Comparison of ENCODE assay signal across 1 cellular context in genomic region chr1:37317870-37318431, GRCh38.
TF ChIP-seq lines count a peak whose summit lies in the region.

No MANE protein-coding gene starts in this region.

TF ChIP-seq in GM23338, 12 proteins besides CTCF, POLR2A, EP300 and RAD21 (continued from another document):
- TF ChIP-seq ZNF462 (CRISPR knock-in tag; IDR thresholded peaks at IDR 0.05) = no peak
- TF ChIP-seq STAT1 (IDR thresholded peaks at IDR 0.05; ENCODE audit: unreplicated experiment) = no peak
- no peak for TF ChIP-seq POLR2AphosphoS5 (IDR thresholded peaks at IDR 0.05; ENCODE audit: low read depth)
